Comparison of ENCODE assay signal across 25 cellular contexts in genomic region chr9:86751207-86751606, GRCh38.
"Had no signal": no experiment of that assay in that cellular context is flagged by ENCODE, and none has a peak within 500 bp of the region (broad histone marks: within the 10 kb centered on the region; RNA-seq: fewer than 3 reads in every experiment).

No MANE protein-coding gene starts in this region.

- H3K9me3 Mint-ChIP-seq: activated B cell treated with CpG ODN at 0.5 μM for 24 hours; activated CD4-positive, alpha-beta memory T cell treated with anti-CD3 and anti-CD28 coated beads for 36 hours; activated T-helper 1 cell treated with anti-CD3 and anti-CD28 coated beads, Interleukin-12 subunit alpha, Interleukin-12 subunit beta, Interleukin-2, Interleukin-4 antibody, amounts not matched to agents 30 ng/mL and 10 ng/mL and 1 ng/mL, durations not matched to agents 14 hours and 24 hours and 36 hours had no signal

- H3K36me3 Mint-ChIP-seq: activated CD4-positive, alpha-beta memory T cell treated with anti-CD3 and anti-CD28 coated beads for 36 hours; activated naive CD8-positive, alpha-beta T cell; T-cell had no signal

- H3K27ac Mint-ChIP-seq: activated B cell treated with CpG ODN at 0.5 μM for 24 hours; activated CD4-positive, alpha-beta memory T cell treated with anti-CD3 and anti-CD28 coated beads for 36 hours; activated naive CD8-positive, alpha-beta T cell; activated T-helper 1 cell treated with anti-CD3 and anti-CD28 coated beads, Interleukin-12 subunit alpha, Interleukin-12 subunit beta, Interleukin-2, Interleukin-4 antibody, amounts not matched to agents 30 ng/mL and 10 ng/mL and 1 ng/mL, durations not matched to agents 14 hours and 24 hours and 36 hours; nephron progenitor cell; T-cell had no signal

- H3K4me1 ChIP-seq: body of pancreas had no signal

- H3K4me3 ChIP-seq: body of pancreas, coronary artery, ovary, sigmoid colon had no signal

- H3K9me3 ChIP-seq: body of pancreas, ovary, sigmoid colon, SK-N-SH had no signal

- H3K27ac ChIP-seq: body of pancreas, coronary artery, ovary, sigmoid colon had no signal

- H3K27me3 ChIP-seq: body of pancreas, ovary, sigmoid colon had no signal

- H3K27me3 Mint-ChIP-seq: activated B cell treated with CpG ODN at 0.5 μM for 24 hours had no signal

- H3K9ac ChIP-seq: SK-N-SH had no signal

- ATAC-seq: body of pancreas, T-cell had no signal

- DNase-seq: activated B cell treated with CpG ODN at 0.5 μM for 24 hours; activated CD4-positive, alpha-beta memory T cell treated with anti-CD3 and anti-CD28 coated beads for 36 hours; activated CD4-positive, alpha-beta T cell treated with anti-CD3 and anti-CD28 coated beads for 4 hours; activated gamma-delta T cell treated with Interleukin-2 at 50 U/mL for 16 hours; activated T-cell treated with anti-CD3 and anti-CD28 coated beads for 4 hours; amniotic stem cell; body of pancreas; central memory CD4-positive, alpha-beta T cell; erythroblast; hippocampal formation; islet precursor cell; mammary epithelial cell; midbrain; nephron progenitor cell; ovary; sigmoid colon; SK-N-SH; stimulated activated CD4-positive, alpha-beta T cell treated with anti-CD3 and anti-CD28 coated beads, Interleukin-12 subunit alpha, Interleukin-12 subunit beta, amount 100 ng/mL, for 4 hours; stimulated activated CD4-positive, alpha-beta T cell treated with anti-CD3 and anti-CD28 coated beads, Interleukin-1b, Interleukin-23, amount 100 ng/mL, for 48 hours; stimulated activated CD8-positive, alpha-beta memory T cell treated with anti-CD3 and anti-CD28 coated beads, Interleukin-4, amount 100 ng/mL, for 48 hours; stimulated activated naive CD4-positive, alpha-beta T cell; T-cell had no signal

- H3K4me1 Mint-ChIP-seq: activated B cell treated with CpG ODN at 0.5 μM for 24 hours, nephron progenitor cell, T-cell had no signal

- H3K4me3 Mint-ChIP-seq: activated B cell treated with CpG ODN at 0.5 μM for 24 hours; activated CD4-positive, alpha-beta memory T cell treated with anti-CD3 and anti-CD28 coated beads for 36 hours; activated naive CD8-positive, alpha-beta T cell; activated T-helper 1 cell treated with anti-CD3 and anti-CD28 coated beads, Interleukin-12 subunit alpha, Interleukin-12 subunit beta, Interleukin-2, Interleukin-4 antibody, amounts not matched to agents 30 ng/mL and 10 ng/mL and 1 ng/mL, durations not matched to agents 14 hours and 24 hours and 36 hours; nephron progenitor cell; T-cell had no signal

- H3K36me3 ChIP-seq: ovary, sigmoid colon had no signal
